Comparison of ENCODE assay signal across 1 cellular context in the genomic region with DNA sequence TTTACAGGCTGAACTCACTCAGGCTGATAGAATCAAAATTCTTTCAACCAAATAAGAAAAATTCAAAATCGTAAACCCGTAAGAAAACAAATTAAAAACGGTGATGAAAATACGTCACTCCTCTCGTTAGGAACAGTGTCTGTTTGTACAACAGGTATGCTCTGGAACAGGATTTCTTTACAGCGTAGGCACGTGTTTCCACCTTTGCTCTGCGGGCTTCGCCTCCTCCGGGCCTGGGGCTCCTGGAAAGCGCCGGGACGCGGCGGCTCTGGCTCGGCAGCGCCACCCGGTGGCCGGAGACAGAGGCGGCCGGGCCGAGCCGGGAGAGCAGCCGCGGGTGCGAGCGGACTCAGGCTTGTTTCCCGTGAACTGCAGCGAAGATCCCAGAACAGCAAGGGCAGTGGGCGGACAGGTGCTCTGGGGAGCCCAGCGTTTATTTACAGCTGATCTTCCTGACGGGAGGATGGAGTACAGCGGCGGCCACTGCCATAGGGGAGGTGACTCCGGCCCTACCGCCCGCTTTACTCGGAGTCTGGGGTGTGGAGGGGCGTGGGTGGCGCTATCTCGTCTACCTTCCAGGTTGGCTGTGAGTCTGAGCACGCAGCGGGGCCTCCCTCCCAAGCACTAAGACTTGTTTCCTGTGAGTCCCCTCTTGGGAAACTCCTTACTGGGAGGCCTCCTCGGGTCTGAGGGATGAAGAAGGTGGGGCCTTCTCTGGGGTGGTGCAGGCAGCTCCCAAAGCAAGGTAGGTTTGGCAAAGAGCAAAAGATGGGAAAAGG.
TF ChIP-seq lines count a peak whose summit lies in the region.

No MANE protein-coding gene starts in this region.

TF ChIP-seq in HepG2, 621 proteins besides CTCF, POLR2A, EP300 and RAD21 (continued from another document and continues in another):
- TF ChIP-seq ZNF562 (CRISPR knock-in tag; IDR thresholded peaks at IDR 0.05; ENCODE audit: borderline replicate concordance) (no peak), ZNF460 (CRISPR knock-in tag; IDR thresholded peaks at IDR 0.05; ENCODE audit: borderline replicate concordance) (no peak), ZNF773 (CRISPR knock-in tag; IDR thresholded peaks at IDR 0.05; ENCODE audit: borderline replicate concordance) (peak; percentile 90), ZNF337 (CRISPR knock-in tag; IDR thresholded peaks at IDR 0.05; ENCODE audit: borderline replicate concordance, low read depth) (no peak), ZNF20 (CRISPR knock-in tag; IDR thresholded peaks at IDR 0.05) (no peak), ZNF777 (CRISPR knock-in tag; IDR thresholded peaks at IDR 0.05) (0 out of 2 replicates have a peak, but pooled peaks have one; percentile 49), SRSF9 (IDR thresholded peaks at IDR 0.05; ENCODE audit: borderline replicate concordance, insufficient read depth, low read depth, low read length, poor library complexity, severe bottlenecking) (no peak), ZSCAN12 (CRISPR knock-in tag; IDR thresholded peaks at IDR 0.05) (peak; percentile 97; the same call in 1 of the 2 replicates), ZNF761 (CRISPR knock-in tag; conservative IDR thresholded peaks at IDR 0.05) (no peak), ZNF782 (CRISPR knock-in tag; IDR thresholded peaks at IDR 0.05; ENCODE audit: borderline replicate concordance) (no peak), KLF15 (CRISPR knock-in tag; IDR thresholded peaks at IDR 0.05; ENCODE audit: borderline replicate concordance) (0 out of 2 replicates have a peak, but pooled peaks have one; percentile 59), FOXJ3 (CRISPR knock-in tag; IDR thresholded peaks at IDR 0.05; ENCODE audit: borderline replicate concordance) (peak; percentile 37; the same call in 1 of the 2 replicates), MED13 (CRISPR knock-in tag; IDR thresholded peaks at IDR 0.05) (peak; percentile 66), ZNF510 (CRISPR knock-in tag; IDR thresholded peaks at IDR 0.05; ENCODE audit: low read depth) (no peak), HMG20A (CRISPR knock-in tag; IDR thresholded peaks at IDR 0.05; ENCODE audit: borderline replicate concordance) (no peak), GPN1 (CRISPR knock-in tag; IDR thresholded peaks at IDR 0.05; ENCODE audit: borderline replicate concordance) (no peak), ZNF501 (CRISPR knock-in tag; IDR thresholded peaks at IDR 0.05) (peak; percentile 70), TAF15 (IDR thresholded peaks at IDR 0.05; ENCODE audit: low read depth, low read length, poor library complexity, severe bottlenecking) (no peak), ZNF367 (CRISPR knock-in tag; IDR thresholded peaks at IDR 0.05; ENCODE audit: borderline replicate concordance) (0 out of 2 replicates have a peak, but pooled peaks have one; percentile 59), FOXA3 (CRISPR knock-in tag; IDR thresholded peaks at IDR 0.05) (0 out of 2 replicates have a peak, but pooled peaks have one; percentile 35), ZNF615 (CRISPR knock-in tag; IDR thresholded peaks at IDR 0.05; ENCODE audit: borderline replicate concordance) (no peak; the same call in 1 of the 2 replicates), NFE2 (CRISPR knock-in tag; IDR thresholded peaks at IDR 0.05) (no peak), BHLHE40 (IDR thresholded peaks at IDR 0.05; ENCODE audit: low read length) (peak; percentile 84), KDM1A (CRISPR knock-in tag; IDR thresholded peaks at IDR 0.05) (no peak), MBNL3 (CRISPR knock-in tag; conservative IDR thresholded peaks at IDR 0.05) (no peak), ATF7-NPFF (CRISPR knock-in tag; IDR thresholded peaks at IDR 0.05; ENCODE audit: low read depth) (peak; percentile 75; the same call in 1 of the 2 replicates), SIN3B (IDR thresholded peaks at IDR 0.05; ENCODE audit: low read length) (no peak), RNF2 (conservative IDR thresholded peaks at IDR 0.05; ENCODE audit: low read depth) (peak; percentile 80), GATAD1 (CRISPR knock-in tag; IDR thresholded peaks at IDR 0.05) (0 out of 2 replicates have a peak, but pooled peaks have one; percentile 34), ZNF33A (CRISPR knock-in tag; IDR thresholded peaks at IDR 0.05; ENCODE audit: borderline replicate concordance) (no peak), ESRRA (CRISPR knock-in tag; IDR thresholded peaks at IDR 0.05; ENCODE audit: low read depth) (no peak), NONO (IDR thresholded peaks at IDR 0.05) (no peak), NONO (CRISPR knock-in tag; conservative IDR thresholded peaks at IDR 0.05) (peak; percentile 75), ZNF431 (CRISPR knock-in tag; IDR thresholded peaks at IDR 0.05; ENCODE audit: borderline replicate concordance, low read depth) (peak; percentile 40; the same call in 1 of the 2 replicates), THYN1 (CRISPR knock-in tag; IDR thresholded peaks at IDR 0.05; ENCODE audit: borderline replicate concordance, low read depth) (no peak)
- TF ChIP-seq, protein P1, sequence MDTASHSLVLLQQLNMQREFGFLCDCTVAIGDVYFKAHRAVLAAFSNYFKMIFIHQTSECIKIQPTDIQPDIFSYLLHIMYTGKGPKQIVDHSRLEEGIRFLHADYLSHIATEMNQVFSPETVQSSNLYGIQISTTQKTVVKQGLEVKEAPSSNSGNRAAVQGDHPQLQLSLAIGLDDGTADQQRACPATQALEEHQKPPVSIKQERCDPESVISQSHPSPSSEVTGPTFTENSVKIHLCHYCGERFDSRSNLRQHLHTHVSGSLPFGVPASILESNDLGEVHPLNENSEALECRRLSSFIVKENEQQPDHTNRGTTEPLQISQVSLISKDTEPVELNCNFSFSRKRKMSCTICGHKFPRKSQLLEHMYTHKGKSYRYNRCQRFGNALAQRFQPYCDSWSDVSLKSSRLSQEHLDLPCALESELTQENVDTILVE (CRISPR knock-in tag; IDR thresholded peaks at IDR 0.05): no peak
- TF ChIP-seq, protein P2, sequence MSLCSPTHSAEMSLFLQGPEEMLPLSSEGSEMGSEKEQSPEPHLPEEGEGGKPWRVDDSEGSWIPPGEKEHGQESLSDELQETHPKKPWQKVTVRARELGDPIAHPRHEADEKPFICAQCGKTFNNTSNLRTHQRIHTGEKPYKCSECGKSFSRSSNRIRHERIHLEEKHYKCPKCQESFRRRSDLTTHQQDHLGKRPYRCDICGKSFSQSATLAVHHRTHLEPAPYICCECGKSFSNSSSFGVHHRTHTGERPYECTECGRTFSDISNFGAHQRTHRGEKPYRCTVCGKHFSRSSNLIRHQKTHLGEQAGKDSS (CRISPR knock-in tag; IDR thresholded peaks at IDR 0.05; ENCODE audit: borderline replicate concordance, low read depth): no peak; the same call in 1 of the 2 replicates
- TF ChIP-seq, protein P3, sequence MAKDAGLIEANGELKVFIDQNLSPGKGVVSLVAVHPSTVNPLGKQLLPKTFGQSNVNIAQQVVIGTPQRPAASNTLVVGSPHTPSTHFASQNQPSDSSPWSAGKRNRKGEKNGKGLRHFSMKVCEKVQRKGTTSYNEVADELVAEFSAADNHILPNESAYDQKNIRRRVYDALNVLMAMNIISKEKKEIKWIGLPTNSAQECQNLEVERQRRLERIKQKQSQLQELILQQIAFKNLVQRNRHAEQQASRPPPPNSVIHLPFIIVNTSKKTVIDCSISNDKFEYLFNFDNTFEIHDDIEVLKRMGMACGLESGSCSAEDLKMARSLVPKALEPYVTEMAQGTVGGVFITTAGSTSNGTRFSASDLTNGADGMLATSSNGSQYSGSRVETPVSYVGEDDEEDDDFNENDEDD (CRISPR knock-in tag; IDR thresholded peaks at IDR 0.05; ENCODE audit: borderline replicate concordance): peak; percentile 90; the same call in 1 of the 2 replicates
- TF ChIP-seq, protein P4, sequence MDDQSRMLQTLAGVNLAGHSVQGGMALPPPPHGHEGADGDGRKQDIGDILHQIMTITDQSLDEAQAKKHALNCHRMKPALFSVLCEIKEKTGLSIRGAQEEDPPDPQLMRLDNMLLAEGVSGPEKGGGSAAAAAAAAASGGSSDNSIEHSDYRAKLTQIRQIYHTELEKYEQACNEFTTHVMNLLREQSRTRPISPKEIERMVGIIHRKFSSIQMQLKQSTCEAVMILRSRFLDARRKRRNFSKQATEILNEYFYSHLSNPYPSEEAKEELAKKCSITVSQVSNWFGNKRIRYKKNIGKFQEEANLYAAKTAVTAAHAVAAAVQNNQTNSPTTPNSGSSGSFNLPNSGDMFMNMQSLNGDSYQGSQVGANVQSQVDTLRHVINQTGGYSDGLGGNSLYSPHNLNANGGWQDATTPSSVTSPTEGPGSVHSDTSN (CRISPR knock-in tag; IDR thresholded peaks at IDR 0.05; ENCODE audit: borderline replicate concordance): peak; percentile 86
- TF ChIP-seq, protein P5, sequence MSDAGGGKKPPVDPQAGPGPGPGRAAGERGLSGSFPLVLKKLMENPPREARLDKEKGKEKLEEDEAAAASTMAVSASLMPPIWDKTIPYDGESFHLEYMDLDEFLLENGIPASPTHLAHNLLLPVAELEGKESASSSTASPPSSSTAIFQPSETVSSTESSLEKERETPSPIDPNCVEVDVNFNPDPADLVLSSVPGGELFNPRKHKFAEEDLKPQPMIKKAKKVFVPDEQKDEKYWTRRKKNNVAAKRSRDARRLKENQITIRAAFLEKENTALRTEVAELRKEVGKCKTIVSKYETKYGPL (CRISPR knock-in tag; IDR thresholded peaks at IDR 0.05): peak; percentile 80
- TF ChIP-seq, protein P6, sequence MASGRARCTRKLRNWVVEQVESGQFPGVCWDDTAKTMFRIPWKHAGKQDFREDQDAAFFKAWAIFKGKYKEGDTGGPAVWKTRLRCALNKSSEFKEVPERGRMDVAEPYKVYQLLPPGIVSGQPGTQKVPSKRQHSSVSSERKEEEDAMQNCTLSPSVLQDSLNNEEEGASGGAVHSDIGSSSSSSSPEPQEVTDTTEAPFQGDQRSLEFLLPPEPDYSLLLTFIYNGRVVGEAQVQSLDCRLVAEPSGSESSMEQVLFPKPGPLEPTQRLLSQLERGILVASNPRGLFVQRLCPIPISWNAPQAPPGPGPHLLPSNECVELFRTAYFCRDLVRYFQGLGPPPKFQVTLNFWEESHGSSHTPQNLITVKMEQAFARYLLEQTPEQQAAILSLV (CRISPR knock-in tag; IDR thresholded peaks at IDR 0.05; ENCODE audit: borderline replicate concordance): peak; percentile 72; the same call in 1 of the 2 replicates
- TF ChIP-seq, protein P7, sequence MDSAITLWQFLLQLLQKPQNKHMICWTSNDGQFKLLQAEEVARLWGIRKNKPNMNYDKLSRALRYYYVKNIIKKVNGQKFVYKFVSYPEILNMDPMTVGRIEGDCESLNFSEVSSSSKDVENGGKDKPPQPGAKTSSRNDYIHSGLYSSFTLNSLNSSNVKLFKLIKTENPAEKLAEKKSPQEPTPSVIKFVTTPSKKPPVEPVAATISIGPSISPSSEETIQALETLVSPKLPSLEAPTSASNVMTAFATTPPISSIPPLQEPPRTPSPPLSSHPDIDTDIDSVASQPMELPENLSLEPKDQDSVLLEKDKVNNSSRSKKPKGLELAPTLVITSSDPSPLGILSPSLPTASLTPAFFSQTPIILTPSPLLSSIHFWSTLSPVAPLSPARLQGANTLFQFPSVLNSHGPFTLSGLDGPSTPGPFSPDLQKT (CRISPR knock-in tag; IDR thresholded peaks at IDR 0.05; ENCODE audit: borderline replicate concordance): no peak
- TF ChIP-seq, protein P8, sequence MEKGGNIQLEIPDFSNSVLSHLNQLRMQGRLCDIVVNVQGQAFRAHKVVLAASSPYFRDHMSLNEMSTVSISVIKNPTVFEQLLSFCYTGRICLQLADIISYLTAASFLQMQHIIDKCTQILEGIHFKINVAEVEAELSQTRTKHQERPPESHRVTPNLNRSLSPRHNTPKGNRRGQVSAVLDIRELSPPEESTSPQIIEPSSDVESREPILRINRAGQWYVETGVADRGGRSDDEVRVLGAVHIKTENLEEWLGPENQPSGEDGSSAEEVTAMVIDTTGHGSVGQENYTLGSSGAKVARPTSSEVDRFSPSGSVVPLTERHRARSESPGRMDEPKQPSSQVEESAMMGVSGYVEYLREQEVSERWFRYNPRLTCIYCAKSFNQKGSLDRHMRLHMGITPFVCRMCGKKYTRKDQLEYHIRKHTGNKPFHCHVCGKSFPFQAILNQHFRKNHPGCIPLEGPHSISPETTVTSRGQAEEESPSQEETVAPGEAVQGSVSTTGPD (CRISPR knock-in tag; IDR thresholded peaks at IDR 0.05): no peak
- TF ChIP-seq, protein P9, sequence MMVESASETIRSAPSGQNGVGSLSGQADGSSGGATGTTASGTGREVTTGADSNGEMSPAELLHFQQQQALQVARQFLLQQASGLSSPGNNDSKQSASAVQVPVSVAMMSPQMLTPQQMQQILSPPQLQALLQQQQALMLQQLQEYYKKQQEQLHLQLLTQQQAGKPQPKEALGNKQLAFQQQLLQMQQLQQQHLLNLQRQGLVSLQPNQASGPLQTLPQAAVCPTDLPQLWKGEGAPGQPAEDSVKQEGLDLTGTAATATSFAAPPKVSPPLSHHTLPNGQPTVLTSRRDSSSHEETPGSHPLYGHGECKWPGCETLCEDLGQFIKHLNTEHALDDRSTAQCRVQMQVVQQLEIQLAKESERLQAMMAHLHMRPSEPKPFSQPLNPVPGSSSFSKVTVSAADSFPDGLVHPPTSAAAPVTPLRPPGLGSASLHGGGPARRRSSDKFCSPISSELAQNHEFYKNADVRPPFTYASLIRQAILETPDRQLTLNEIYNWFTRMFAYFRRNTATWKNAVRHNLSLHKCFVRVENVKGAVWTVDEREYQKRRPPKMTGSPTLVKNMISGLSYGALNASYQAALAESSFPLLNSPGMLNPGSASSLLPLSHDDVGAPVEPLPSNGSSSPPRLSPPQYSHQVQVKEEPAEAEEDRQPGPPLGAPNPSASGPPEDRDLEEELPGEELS (CRISPR knock-in tag; IDR thresholded peaks at IDR 0.05): peak; percentile 46; the same call in 1 of the 2 replicates
- TF ChIP-seq, protein P10, sequence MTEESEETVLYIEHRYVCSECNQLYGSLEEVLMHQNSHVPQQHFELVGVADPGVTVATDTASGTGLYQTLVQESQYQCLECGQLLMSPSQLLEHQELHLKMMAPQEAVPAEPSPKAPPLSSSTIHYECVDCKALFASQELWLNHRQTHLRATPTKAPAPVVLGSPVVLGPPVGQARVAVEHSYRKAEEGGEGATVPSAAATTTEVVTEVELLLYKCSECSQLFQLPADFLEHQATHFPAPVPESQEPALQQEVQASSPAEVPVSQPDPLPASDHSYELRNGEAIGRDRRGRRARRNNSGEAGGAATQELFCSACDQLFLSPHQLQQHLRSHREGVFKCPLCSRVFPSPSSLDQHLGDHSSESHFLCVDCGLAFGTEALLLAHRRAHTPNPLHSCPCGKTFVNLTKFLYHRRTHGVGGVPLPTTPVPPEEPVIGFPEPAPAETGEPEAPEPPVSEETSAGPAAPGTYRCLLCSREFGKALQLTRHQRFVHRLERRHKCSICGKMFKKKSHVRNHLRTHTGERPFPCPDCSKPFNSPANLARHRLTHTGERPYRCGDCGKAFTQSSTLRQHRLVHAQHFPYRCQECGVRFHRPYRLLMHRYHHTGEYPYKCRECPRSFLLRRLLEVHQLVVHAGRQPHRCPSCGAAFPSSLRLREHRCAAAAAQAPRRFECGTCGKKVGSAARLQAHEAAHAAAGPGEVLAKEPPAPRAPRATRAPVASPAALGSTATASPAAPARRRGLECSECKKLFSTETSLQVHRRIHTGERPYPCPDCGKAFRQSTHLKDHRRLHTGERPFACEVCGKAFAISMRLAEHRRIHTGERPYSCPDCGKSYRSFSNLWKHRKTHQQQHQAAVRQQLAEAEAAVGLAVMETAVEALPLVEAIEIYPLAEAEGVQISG (CRISPR knock-in tag; IDR thresholded peaks at IDR 0.05): peak; percentile 81
- TF ChIP-seq, protein P11, sequence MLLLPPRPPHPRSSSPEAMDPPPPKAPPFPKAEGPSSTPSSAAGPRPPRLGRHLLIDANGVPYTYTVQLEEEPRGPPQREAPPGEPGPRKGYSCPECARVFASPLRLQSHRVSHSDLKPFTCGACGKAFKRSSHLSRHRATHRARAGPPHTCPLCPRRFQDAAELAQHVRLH (CRISPR knock-in tag; IDR thresholded peaks at IDR 0.05; ENCODE audit: borderline replicate concordance, low read depth): peak; percentile 92; the same call in 1 of the 2 replicates
- TF ChIP-seq, protein P12, sequence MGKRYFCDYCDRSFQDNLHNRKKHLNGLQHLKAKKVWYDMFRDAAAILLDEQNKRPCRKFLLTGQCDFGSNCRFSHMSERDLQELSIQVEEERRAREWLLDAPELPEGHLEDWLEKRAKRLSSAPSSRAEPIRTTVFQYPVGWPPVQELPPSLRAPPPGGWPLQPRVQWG (CRISPR knock-in tag; IDR thresholded peaks at IDR 0.05; ENCODE audit: borderline replicate concordance, low read depth): no peak
